19 cellular contexts compared by ENCODE assay signal in genomic region chr6:17474289-17474688, GRCh38.
"Had no signal": no experiment of that assay in that cellular context is flagged by ENCODE, and none has a peak within 500 bp of the region (broad histone marks: within the 10 kb centered on the region; RNA-seq: fewer than 3 reads in every experiment).

No MANE protein-coding gene starts in this region.

- H3K27ac ChIP-seq: body of pancreas, SK-N-MC, upper lobe of right lung had no signal

- H3K4me1 ChIP-seq: body of pancreas had no signal

- H3K36me3 ChIP-seq: colonic mucosa, upper lobe of right lung had no signal

- ATAC-seq: activated CD8-positive, alpha-beta memory T cell treated with anti-CD3 and anti-CD28 coated beads, Interleukin-2, amount 10 ng/mL, durations not matched to agents 7 days and 5 days; activated T-helper 17 cell treated with anti-CD3 and anti-CD28 coated beads, Interleukin-2, amount 50 U/mL, for 72 hours; body of pancreas; natural killer cell; T-cell; upper lobe of right lung had no signal

- H3K9me3 ChIP-seq: body of pancreas, colonic mucosa, mucosa of descending colon, upper lobe of right lung had no signal

- H3K27me3 ChIP-seq: body of pancreas, colonic mucosa, upper lobe of right lung had no signal

- DNase-seq: activated B cell treated with CpG ODN at 0.5 μM for 24 hours; activated CD4-positive, alpha-beta memory T cell treated with anti-CD3 and anti-CD28 coated beads for 36 hours; activated CD4-positive, alpha-beta T cell treated with anti-CD3 and anti-CD28 coated beads for 4 hours; activated CD8-positive, alpha-beta memory T cell treated with anti-CD3 and anti-CD28 coated beads, Interleukin-2, amount 10 ng/mL, durations not matched to agents 7 days and 5 days; activated naive CD4-positive, alpha-beta T cell treated with anti-CD3 and anti-CD28 coated beads for 36 hours; activated T-cell treated with anti-CD3 and anti-CD28 coated beads, Interleukin-2, amount 50 U/mL, for 1 hour; body of pancreas; colonic mucosa; erythroblast; immature natural killer cell; mesenchymal stem cell; mucosa of descending colon; natural killer cell; stimulated activated CD4-positive, alpha-beta T cell treated with anti-CD3 and anti-CD28 coated beads, Interleukin-15, amount 100 ng/mL, for 24 hours; stimulated activated CD4-positive, alpha-beta T cell treated with anti-CD3 and anti-CD28 coated beads, Interleukin-2, amount 100 ng/mL, for 48 hours; T-cell; upper lobe of right lung had no signal

- H3K4me3 ChIP-seq: body of pancreas, colonic mucosa, mucosa of descending colon, SK-N-MC, upper lobe of right lung had no signal
